ENCODE assay signal across 13 cellular contexts in the genomic region with DNA sequence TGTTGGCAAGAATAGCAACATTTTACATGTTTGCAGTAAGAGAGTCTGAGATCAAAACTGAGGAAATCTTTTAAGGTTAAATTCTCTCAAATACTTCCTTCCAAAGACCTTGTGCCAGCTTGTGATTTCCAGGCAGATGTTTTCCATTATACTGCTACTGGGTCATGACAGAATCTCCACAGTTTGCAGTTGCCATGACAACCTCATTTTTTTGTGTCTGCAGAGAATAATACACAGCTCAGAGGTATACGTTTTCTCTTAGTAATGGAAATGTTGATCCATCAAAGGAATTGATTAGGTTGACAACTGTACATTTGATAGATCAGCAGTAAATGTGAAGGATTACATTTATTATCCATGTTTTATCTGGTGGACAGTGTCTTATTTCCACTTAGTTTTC. TPM values are rescaled to one million over a fixed set of nuclear protein-coding genes. Genes with fewer than 3 reads are reported as not detected.
DNase-seq lines count a peak whose midpoint lies in the region; ATAC-seq, FAIRE-seq and TF ChIP-seq lines count a peak whose summit lies in the region.
"Had no signal": no experiment of that assay in that cellular context is flagged by ENCODE, and none has a peak within 500 bp of the region (broad histone marks: within the 10 kb centered on the region; RNA-seq: fewer than 3 reads in every experiment).

No MANE protein-coding gene starts in this region.

- H3K27me3 ChIP-seq in right cardiac atrium (ENCODE audit: control insufficient read depth, insufficient read depth) = no peaks in the 10 kb centered on the region
- H3K27me3 ChIP-seq: upper lobe of left lung had no signal

- peak; percentile 69 for DNase-seq in AG08395 (ENCODE audit: low spot score)
- DNase-seq in H4 (ENCODE audit: low spot score) = peak; percentile 17
- DNase-seq in astrocyte of the spinal cord (ENCODE audit: low read depth, low spot score) = peak; percentile 81
- DNase-seq in inferior parietal cortex (ENCODE audit: extremely low spot score) = peak; percentile 27
- DNase-seq in right cardiac atrium = no peak
- DNase-seq in NCI-H526 (lab: John Stamatoyannopoulos, UW) = no peak
- no peak for DNase-seq in HTR-8/SVneo (ENCODE audit: insufficient read length, low spot score)
- DNase-seq: activated CD8-positive, alpha-beta T cell treated with anti-CD3 and anti-CD28 coated beads, Interleukin-2, amount 10 ng/mL, durations not matched to agents 7 days and 5 days; CD4-positive, CD25-positive, alpha-beta regulatory T cell; NCI-H69; psoas muscle; upper lobe of left lung had no signal

- intact Hi-C loops in right cardiac atrium (cut with DNase I) = no loop called here

- no peaks in the 10 kb centered on the region for H3K4me1 ChIP-seq in right cardiac atrium (ENCODE audit: control insufficient read depth, insufficient read depth, low read length)
- H3K4me1 ChIP-seq: psoas muscle, upper lobe of left lung had no signal

- H3K4me3 ChIP-seq in astrocyte of the spinal cord (ENCODE audit: low read depth, low read length) (no peak overlapping the region), right cardiac atrium (ENCODE audit: low read length) (no peak overlapping the region)
- H3K4me3 ChIP-seq: psoas muscle, upper lobe of left lung had no signal

- 18% methylated on average over 1 of the region's 1 CpG for WGBS in right cardiac atrium

- in situ Hi-C loops in astrocyte of the spinal cord (cut with HindIII; ENCODE audit: low sequenced_read_pairs) = no loop called here

- H3K27ac ChIP-seq in right cardiac atrium (ENCODE audit: low read length) = no peak overlapping the region
- H3K27ac ChIP-seq: psoas muscle, upper lobe of left lung had no signal

- ATAC-seq in right cardiac atrium (no peak), GM19455 (IDR thresholded peaks at IDR 0.05; ENCODE audit: unreplicated experiment) (no peak)
- ATAC-seq: activated CD8-positive, alpha-beta T cell treated with anti-CD3 and anti-CD28 coated beads, Interleukin-2, amount 10 ng/mL, durations not matched to agents 7 days and 5 days; psoas muscle had no signal

- no peaks in the 10 kb centered on the region for H3K9me3 ChIP-seq in right cardiac atrium (ENCODE audit: control insufficient read depth, low read length)
- H3K9me3 ChIP-seq: psoas muscle, upper lobe of left lung had no signal

- TF ChIP-seq CTCF in astrocyte of the spinal cord (IDR thresholded peaks at IDR 0.05; ENCODE audit: low read depth, low read length) = no peak

- FAIRE-seq in HTR-8/SVneo (lab: Jason Lieb, UNC) = no peak

RNA-seq across cellular contexts. Expression of gene CSRNP3, which starts 29.1 kb away (rescaled TPM):
- total RNA-seq in H4 (2014; rRNA removed; shearing (Covaris generic)) = 2.7 and 3.7 TPM in 2 replicates
- total RNA-seq in right cardiac atrium = 1 to 10 TPM; 2.8 to 9.6 (median 6.8) TPM
- polyA plus RNA-seq in right cardiac atrium = 1.6 TPM
- total RNA-seq: activated CD8-positive, alpha-beta T cell treated with anti-CD3 and anti-CD28 coated beads, Interleukin-2, amount 10 ng/mL, durations not matched to agents 7 days and 5 days; CD4-positive, CD25-positive, alpha-beta regulatory T cell had no signal
- polyA plus RNA-seq: CD4-positive, CD25-positive, alpha-beta regulatory T cell had no signal

Comparison
In these comparisons a context has a peak if more than half of its experiments do, and no peak if none do; other contexts are left out.
1. DNase-seq: peak in AG08395 (single experiment), H4 (single experiment), astrocyte of the spinal cord (single experiment) and inferior parietal cortex (single experiment); none in right cardiac atrium (0 of 3), NCI-H526 (0 of 2) and HTR-8/SVneo (single experiment).